Comparison of ENCODE assay signal across 27 cellular contexts in genomic region chr17:82983510-82984248, GRCh38.
A peak's percentile ranks its signal among the peaks of the same experiment; 100 is the strongest.
DNase-seq lines count a peak whose midpoint lies in the region; ATAC-seq and TF ChIP-seq lines count a peak whose summit lies in the region.
"Had no signal": no experiment of that assay in that cellular context is flagged by ENCODE, and none has a peak within 500 bp of the region (broad histone marks: within the 10 kb centered on the region; RNA-seq: fewer than 3 reads in every experiment).

No MANE protein-coding gene starts in this region.

- no peaks in the 10 kb centered on the region for H3K79me2 ChIP-seq in HCT116 (ENCODE audit: insufficient read depth, low read length)
- H3K79me2 ChIP-seq in trophoblast cell (ENCODE audit: control insufficient read depth, insufficient read depth, low read length, poor library complexity), result no peaks in the 10 kb centered on the region
- H3K79me2 ChIP-seq: hepatocyte had no signal

- no peak overlapping the region for H3K4ac ChIP-seq in trophoblast cell (ENCODE audit: low read depth, low read length)

- intact Hi-C loops in Caco-2 (cut with micrococcal nuclease; ENCODE audit: unreplicated experiment) (no loop called here), HCT116 (cut with micrococcal nuclease) (no loop called here), esophagus muscularis mucosa (cut with DNase I) (no loop called here)

- no peak for ATAC-seq in HCT116
- ATAC-seq: gastrocnemius medialis, left lung, Right ventricle myocardium inferior had no signal

- H3K4me1 Mint-ChIP-seq in Caco-2 (ENCODE audit: low read depth, unreplicated experiment), result no peaks in the 10 kb centered on the region
- H3K4me1 Mint-ChIP-seq in activated naive CD4-positive, alpha-beta T cell treated with anti-CD3 and anti-CD28 coated beads, Interleukin-2, amount 10 ng/mL, durations not matched to agents 7 days and 5 days, result peaks cover 57% of the 10 kb centered on the region

- CTCF ChIA-PET in Caco-2 (lab: Charles Lee), result no interaction called here
- CTCF ChIA-PET in HCT116 (lab: Charles Lee), result no interaction called here
- CTCF ChIA-PET in activated naive CD4-positive, alpha-beta T cell treated with anti-CD3 and anti-CD28 coated beads, Interleukin-2, amount 10 ng/mL, durations not matched to agents 7 days and 5 days (lab: Charles Lee), result no interaction called here

- H3K18ac ChIP-seq in trophoblast cell (ENCODE audit: low read length), result no peak overlapping the region

- no peak overlapping the region for H3K14ac ChIP-seq in trophoblast cell (ENCODE audit: low read length)

- TF ChIP-seq EP300 in esophagus muscularis mucosa (IDR thresholded peaks at IDR 0.05), result no peak

- TF ChIP-seq POLR2A in HCT116 (IDR thresholded peaks at IDR 0.05; ENCODE audit: borderline replicate concordance, extremely low read depth, insufficient read depth, insufficient read length) (no peak), esophagus muscularis mucosa (IDR thresholded peaks at IDR 0.05; ENCODE audit: low read depth) (no peak)

- H3K27ac Mint-ChIP-seq in Caco-2 (ENCODE audit: unreplicated experiment), result no peak overlapping the region
- no peak overlapping the region for H3K27ac Mint-ChIP-seq in activated naive CD4-positive, alpha-beta T cell treated with anti-CD3 and anti-CD28 coated beads, Interleukin-2, amount 10 ng/mL, durations not matched to agents 7 days and 5 days
- H3K27ac Mint-ChIP-seq: activated T-helper 2 cell treated with anti-CD3 and anti-CD28 coated beads, Interferon-gamma antibody, Interleukin-2, Interleukin-4, amounts not matched to agents 10 μg/mL and 5 μg/mL and 100 μg/mL, durations not matched to agents 14 hours and 24 hours and 36 hours; IgD-negative memory B cell had no signal

- H2AK5ac ChIP-seq in trophoblast cell (ENCODE audit: low read length), result no peak overlapping the region

- TF ChIP-seq CTCF in Caco-2 (IDR thresholded peaks at IDR 0.05; ENCODE audit: insufficient read depth in 1 of 2, low read depth in 1 of 2, low read length in 1 of 2, severe bottlenecking in 1 of 2, unreplicated experiment in 1 of 2) (no peak), HCT116 (IDR thresholded peaks at IDR 0.05 in 2 of 3, conservative IDR thresholded peaks at IDR 0.05 in 1 of 3; ENCODE audit: borderline replicate concordance in 1 of 3, insufficient read depth in 1 of 3, low read depth in 2 of 3, low read length in 2 of 3) (no peak), esophagus muscularis mucosa (IDR thresholded peaks at IDR 0.05) (no peak)

- TF ChIP-seq RAD21 in HCT116 (IDR thresholded peaks at IDR 0.05; ENCODE audit: low read depth), result no peak

- H3K27me3 ChIP-seq in Caco-2 (replicated peaks; ENCODE audit: control insufficient read depth, insufficient read depth, low read length), result no peaks in the 10 kb centered on the region
- H3K27me3 ChIP-seq in HCT116 (ENCODE audit: insufficient read depth, low read length), result no peaks in the 10 kb centered on the region
- no peaks in the 10 kb centered on the region for H3K27me3 ChIP-seq in esophagus muscularis mucosa
- no peaks in the 10 kb centered on the region for H3K27me3 ChIP-seq in trophoblast cell (ENCODE audit: insufficient read depth, low read length)
- H3K27me3 ChIP-seq: gastrocnemius medialis, hepatocyte, transverse colon had no signal

- no peaks in the 10 kb centered on the region for H3K36me3 Mint-ChIP-seq in Caco-2 (ENCODE audit: insufficient read depth, unreplicated experiment)
- peaks cover 17% of the 10 kb centered on the region for H3K36me3 Mint-ChIP-seq in activated naive CD4-positive, alpha-beta T cell treated with anti-CD3 and anti-CD28 coated beads, Interleukin-2, amount 10 ng/mL, durations not matched to agents 7 days and 5 days

- BruUV-seq in Caco-2 (replicated peaks; lab: Mats Ljungman, UMichigan) (no TSS peak), HCT116 (replicated peaks; lab: Mats Ljungman, UMichigan) (no TSS peak)

- DNase-seq in Caco-2 (no peak), HCT116 (ENCODE audit: low read depth, low spot score) (no peak), esophagus muscularis mucosa (ENCODE audit: extremely low spot score) (peak; percentile 34), trophoblast cell (no peak), kidney tubule cell (ENCODE audit: low spot score) (no peak)
- no peak for DNase-seq in stimulated activated naive CD4-positive, alpha-beta T cell treated with Interleukin-2 at 50 U/mL for 16 hours (lab: John Stamatoyannopoulos, UW)
- no peak for DNase-seq in activated naive CD4-positive, alpha-beta T cell treated with anti-CD3 and anti-CD28 coated beads, Interleukin-2, amount 10 ng/mL, durations not matched to agents 7 days and 5 days
- DNase-seq: activated CD4-positive, alpha-beta T cell treated with anti-CD3 and anti-CD28 coated beads, Interleukin-2, amount 50 U/mL, for 4 hours; activated CD8-positive, alpha-beta memory T cell treated with anti-CD3 and anti-CD28 coated beads, Interleukin-2, amount 50 U/mL, for 4 hours; caudate nucleus; CD8-positive, alpha-beta memory T cell; DMS153; gastrocnemius medialis; left lung; naive B cell; NCI-H1092; NCI-H187 treated with DMSO at 0.1 percent for 48 hours; NCI-H524 treated with DMSO at 0.1 percent for 48 hours; NK-92 treated with Interleukin-12 subunit alpha and Interleukin-12 subunit beta, amount 100 ng/mL, for 24 hours; PC-9; stimulated activated CD8-positive, alpha-beta memory T cell treated with anti-CD3 and anti-CD28 coated beads, Interleukin-4, amount 100 ng/mL, for 48 hours; transverse colon had no signal

- H4K8ac ChIP-seq in trophoblast cell (ENCODE audit: low read depth, low read length), result no peak overlapping the region

- H2BK12ac ChIP-seq in trophoblast cell (ENCODE audit: low read length), result no peak overlapping the region

- H3K4me3 ChIP-seq in Caco-2 (ENCODE audit: low read depth, low read length) (no peak overlapping the region), HCT116 (replicated peaks in 1 of 2; ENCODE audit: low read depth in 1 of 2, low read length in 2 of 2) (no peak overlapping the region), esophagus muscularis mucosa (no peak overlapping the region), trophoblast cell (ENCODE audit: low read depth, low read length) (peak overlapping the region; percentile 8)
- H3K4me3 ChIP-seq: gastrocnemius medialis, hepatocyte, left lung, PC-9, skin epidermis, transverse colon had no signal

- H3K23ac ChIP-seq in trophoblast cell (ENCODE audit: low read length), result no peak overlapping the region

- no peaks in the 10 kb centered on the region for H3K27me3 Mint-ChIP-seq in Caco-2 (ENCODE audit: insufficient read depth, unreplicated experiment)
- H3K27me3 Mint-ChIP-seq in activated naive CD4-positive, alpha-beta T cell treated with anti-CD3 and anti-CD28 coated beads, Interleukin-2, amount 10 ng/mL, durations not matched to agents 7 days and 5 days, result peaks cover 9% of the 10 kb centered on the region

- no peak overlapping the region for H2BK5ac ChIP-seq in trophoblast cell (ENCODE audit: low read depth, low read length, poor library complexity)

- H3K9ac ChIP-seq in HCT116 (ENCODE audit: low read length) (no peak overlapping the region), trophoblast cell (ENCODE audit: low read length) (no peak overlapping the region)

- no peak overlapping the region for H4K91ac ChIP-seq in trophoblast cell (ENCODE audit: low read depth, low read length)

- H4K12ac ChIP-seq in trophoblast cell (ENCODE audit: low read depth, low read length), result no peak overlapping the region

- POLR2A ChIA-PET in Caco-2 (lab: Charles Lee), result no interaction called here
- POLR2A ChIA-PET in HCT116 (lab: Charles Lee), result no interaction called here

- no peak overlapping the region for H3K4me2 ChIP-seq in HCT116 (ENCODE audit: low read length)
- no peak overlapping the region for H3K4me2 ChIP-seq in trophoblast cell (ENCODE audit: low read length)
- H3K4me2 ChIP-seq: hepatocyte, PC-9 had no signal

- H4K20me1 ChIP-seq in HCT116 (ENCODE audit: insufficient read depth), result no peaks in the 10 kb centered on the region

- H3K9me3 Mint-ChIP-seq in Caco-2 (ENCODE audit: unreplicated experiment), result peaks cover 9% of the 10 kb centered on the region
- H3K9me3 Mint-ChIP-seq in activated naive CD4-positive, alpha-beta T cell treated with anti-CD3 and anti-CD28 coated beads, Interleukin-2, amount 10 ng/mL, durations not matched to agents 7 days and 5 days, result peaks cover 5% of the 10 kb centered on the region
- H3K9me3 Mint-ChIP-seq: CD8-positive, alpha-beta memory T cell; naive B cell had no signal

- RAD21 ChIA-PET in HCT116 (lab: Charles Lee; ENCODE audit: low non-redundant PET in 1 of 2, low total read pairs in 2 of 2, uncharacterized antibody in 2 of 2, unreplicated experiment in 2 of 2), result no interaction called here

- 0 out of 2 replicates have a peak overlapping the region, but pooled peaks have one; percentile 9 for H3K27ac ChIP-seq in HCT116 (ENCODE audit: low read depth, low read length)
- H3K27ac ChIP-seq in esophagus muscularis mucosa (replicated peaks in 1 of 4), result no peak overlapping the region
- H3K27ac ChIP-seq in trophoblast cell (ENCODE audit: low read depth, low read length), result no peak overlapping the region
- H3K27ac ChIP-seq: gastrocnemius medialis, hepatocyte, left lung, PC-9, skin epidermis, transverse colon had no signal

- H3K79me1 ChIP-seq in trophoblast cell (ENCODE audit: low read length), result no peaks in the 10 kb centered on the region

- H3K9me3 ChIP-seq in Caco-2 (0 out of 2 replicates have a peak, but pooled peaks cover 2% of the 10 kb centered on the region), HCT116 (ENCODE audit: control insufficient read depth in 1 of 2, insufficient read depth in 1 of 2, low read depth in 1 of 2, low read length in 2 of 2) (no peaks in the 10 kb centered on the region), esophagus muscularis mucosa (no peaks in the 10 kb centered on the region), trophoblast cell (ENCODE audit: insufficient read depth, low read depth, low read length) (peaks cover 19% of the 10 kb centered on the region)
- H3K9me3 ChIP-seq: gastrocnemius medialis, left lung, transverse colon had no signal

- H3K9me2 ChIP-seq in HCT116 (ENCODE audit: insufficient read depth), result no peaks in the 10 kb centered on the region

- H2AFZ ChIP-seq in HCT116 (ENCODE audit: low read depth, low read length, poor library complexity, severe bottlenecking) (no peak overlapping the region), trophoblast cell (ENCODE audit: insufficient read depth, low read length, poor library complexity) (no peak overlapping the region)
- H2AFZ ChIP-seq: hepatocyte, PC-9 had no signal

- H3K4me3 Mint-ChIP-seq in Caco-2 (ENCODE audit: unreplicated experiment), result peak overlapping the region; percentile 7
- H3K4me3 Mint-ChIP-seq in activated naive CD4-positive, alpha-beta T cell treated with anti-CD3 and anti-CD28 coated beads, Interleukin-2, amount 10 ng/mL, durations not matched to agents 7 days and 5 days, result no peak overlapping the region
- H3K4me3 Mint-ChIP-seq: IgD-negative memory B cell, naive B cell had no signal

- H3K36me3 ChIP-seq in Caco-2 (ENCODE audit: control insufficient read depth, insufficient read depth, low read length), result no peaks in the 10 kb centered on the region
- no peaks in the 10 kb centered on the region for H3K36me3 ChIP-seq in HCT116 (ENCODE audit: control insufficient read depth in 1 of 2, insufficient read depth in 2 of 2, low read length in 2 of 2)
- H3K36me3 ChIP-seq in esophagus muscularis mucosa, result no peaks in the 10 kb centered on the region
- no peaks in the 10 kb centered on the region for H3K36me3 ChIP-seq in trophoblast cell (ENCODE audit: control insufficient read depth in 1 of 2, insufficient read depth in 2 of 2, low read length in 2 of 2)
- H3K36me3 ChIP-seq: gastrocnemius medialis, left lung, transverse colon had no signal

- H3K4me1 ChIP-seq in Caco-2 (no peaks in the 10 kb centered on the region), HCT116 (ENCODE audit: control insufficient read depth in 1 of 2, insufficient read depth in 2 of 2, low read length in 2 of 2) (peaks cover 0 to 7% of the 10 kb centered on the region in 2 experiments; a peak in 1 of 4 replicates), esophagus muscularis mucosa (peaks cover 0 to 6% (median 3%) of the 10 kb centered on the region in 4 donors), trophoblast cell (ENCODE audit: control insufficient read depth in 1 of 2, insufficient read depth in 2 of 2, low read length in 2 of 2) (peaks cover 0 to 4% of the 10 kb centered on the region in 2 experiments)
- H3K4me1 ChIP-seq: gastrocnemius medialis, transverse colon had no signal

- 93% methylated on average over 27 of the region's 27 CpGs for WGBS in esophagus muscularis mucosa
- no CpG with 5 or more reads among the region's 27 CpGs for WGBS in trophoblast cell (ENCODE audit: extremely low coverage, insufficient coverage, insufficient read length)

- no peak overlapping the region for H2BK120ac ChIP-seq in trophoblast cell (ENCODE audit: insufficient read depth, low read length, poor library complexity)
